Comparison of ENCODE assay signal across 15 cellular contexts in genomic region chr2:64338107-64338506, GRCh38.
A peak's percentile ranks its signal among the peaks of the same experiment; 100 is the strongest.
DNase-seq lines count a peak whose midpoint lies in the region; ATAC-seq and TF ChIP-seq lines count a peak whose summit lies in the region.
"Had no signal": no experiment of that assay in that cellular context is flagged by ENCODE, and none has a peak within 500 bp of the region (broad histone marks: within the 10 kb centered on the region; RNA-seq: fewer than 3 reads in every experiment).

No MANE protein-coding gene starts in this region.

- POLR2A ChIA-PET in PC-3 (lab: Charles Lee; ENCODE audit: unreplicated experiment), result no interaction called here

- H3K4me3 ChIP-seq in PC-3 (ENCODE audit: low read length) (no peak overlapping the region), WERI-Rb-1 (ENCODE audit: low read depth, low read length) (peak overlapping the region; percentile 1; the same call in 1 of the 2 replicates), stomach (no peak overlapping the region)
- H3K4me3 ChIP-seq: GM23248 had no signal

- peak overlapping the region; percentile 12; the same call in 1 of the 2 replicates for H3K4me2 ChIP-seq in PC-3 (ENCODE audit: low read length)

- H4K20me1 ChIP-seq in PC-3 (ENCODE audit: low read length), result no peaks in the 10 kb centered on the region

- H3K36me3 ChIP-seq in PC-3 (ENCODE audit: low read depth, low read length), result no peaks in the 10 kb centered on the region
- no peaks in the 10 kb centered on the region for H3K36me3 ChIP-seq in WERI-Rb-1
- no peaks in the 10 kb centered on the region for H3K36me3 ChIP-seq in stomach

- no peak for TF ChIP-seq EP300 in stomach (IDR thresholded peaks at IDR 0.05)

- no peaks in the 10 kb centered on the region for H3K9me2 ChIP-seq in PC-3 (replicated peaks; ENCODE audit: low read length)

- peaks cover 10% of the 10 kb centered on the region for H3K36me3 Mint-ChIP-seq in nephron progenitor cell (ENCODE audit: low read depth)
- H3K36me3 Mint-ChIP-seq: CD4-positive, alpha-beta memory T cell had no signal

- peaks cover 24% of the 10 kb centered on the region for H3K4me1 Mint-ChIP-seq in nephron progenitor cell
- H3K4me1 Mint-ChIP-seq: CD4-positive, alpha-beta memory T cell had no signal

- H3K27me3 ChIP-seq in PC-3 (ENCODE audit: low read length) (no peaks in the 10 kb centered on the region), WERI-Rb-1 (ENCODE audit: insufficient read depth, low read depth, severe bottlenecking) (no peaks in the 10 kb centered on the region), stomach (no peaks in the 10 kb centered on the region)

- intact Hi-C loops in PC-3 (cut with micrococcal nuclease), result loop anchor here (10.0 kb wide), 1 partner anchor 117 kb away; the partner anchor contains the start of gene LGALSL
- intact Hi-C loops in stomach (cut with DNase I; ENCODE audit: low total_unique reads), result no loop called here

- H3K27ac Mint-ChIP-seq in nephron progenitor cell, result peak overlapping the region; percentile 43
- H3K27ac Mint-ChIP-seq: CD4-positive, alpha-beta memory T cell had no signal

- H3K9me3 ChIP-seq in PC-3 (ENCODE audit: low read length) (0 out of 2 replicates have a peak, but pooled peaks cover 3% of the 10 kb centered on the region), WERI-Rb-1 (ENCODE audit: severe bottlenecking) (no peaks in the 10 kb centered on the region), stomach (no peaks in the 10 kb centered on the region)

- no peak overlapping the region for H3K27ac ChIP-seq in PC-3 (ENCODE audit: low read length)
- H3K27ac ChIP-seq in WERI-Rb-1, result peak overlapping the region; percentile 81
- no peak overlapping the region for H3K27ac ChIP-seq in stomach
- H3K27ac ChIP-seq: GM23248 had no signal

- H3K4me1 ChIP-seq in PC-3 (ENCODE audit: insufficient read depth, low read length) (peaks cover 44% of the 10 kb centered on the region), stomach (no peaks in the 10 kb centered on the region)

- no peaks in the 10 kb centered on the region for H3K27me3 Mint-ChIP-seq in nephron progenitor cell (ENCODE audit: low read depth, poor library complexity)

- TF ChIP-seq CTCF in PC-3 (conservative IDR thresholded peaks at IDR 0.05; ENCODE audit: low read depth, low read length) (no peak), WERI-Rb-1 (IDR thresholded peaks at IDR 0.05; ENCODE audit: low read depth, low read length) (no peak), nephron progenitor cell (IDR thresholded peaks at IDR 0.05) (no peak), stomach (IDR thresholded peaks at IDR 0.05) (no peak)

- no peaks in the 10 kb centered on the region for H3F3A ChIP-seq in PC-3 (ENCODE audit: low read length, unreplicated experiment)

- CTCF ChIA-PET in PC-3 (lab: Charles Lee), result no interaction called here

- 53 to 78% (median 70%) methylated on average over 4 of the region's 4 CpGs for WGBS in stomach, 5 donors

- TF ChIP-seq POLR2A in stomach (IDR thresholded peaks at IDR 0.05), result no peak

- H3K4me3 Mint-ChIP-seq in nephron progenitor cell, result no peak overlapping the region
- H3K4me3 Mint-ChIP-seq: CD4-positive, alpha-beta memory T cell had no signal

- no TSS peak for BruUV-seq in PC-3 (replicated peaks; lab: Mats Ljungman, UMichigan)

- H2AFZ ChIP-seq in PC-3 (ENCODE audit: low read length), result no peak overlapping the region
- H2AFZ ChIP-seq: GM23248 had no signal

- ATAC-seq in PC-3, result no peak

- DNase-seq in PC-3 (no peak), WERI-Rb-1 (peak; percentile 77), nephron progenitor cell (no peak), stomach (no peak), NCI-H82 (lab: John Stamatoyannopoulos, UW) (no peak), hypothalamus (lab: John Stamatoyannopoulos, UW) (no peak)
- DNase-seq: C1 segment of cervical spinal cord; Calu3; CD4-positive, alpha-beta memory T cell; COR-L47; DMS53; DMS79 treated with DMSO at 0.1 percent for 48 hours; GM23248; H7; HCEC 1CT had no signal

- peaks cover 23% of the 10 kb centered on the region for H3K9me3 Mint-ChIP-seq in nephron progenitor cell
- H3K9me3 Mint-ChIP-seq: CD4-positive, alpha-beta memory T cell had no signal

- H3K9ac ChIP-seq in PC-3 (ENCODE audit: low read length), result no peak overlapping the region
- H3K9ac ChIP-seq: GM23248 had no signal

- no peaks in the 10 kb centered on the region for H3K79me2 ChIP-seq in PC-3 (ENCODE audit: low read length)
